26 cellular contexts compared by ENCODE assay signal in genomic region chr11:134438533-134438932, GRCh38. TPM values are rescaled to one million over a fixed set of nuclear protein-coding genes. Genes with fewer than 3 reads are reported as not detected.
"Had no signal": no experiment of that assay in that cellular context is flagged by ENCODE, and none has a peak within 500 bp of the region (broad histone marks: within the 10 kb centered on the region; RNA-seq: fewer than 3 reads in every experiment).

No MANE protein-coding gene starts in this region.

- H3K27ac Mint-ChIP-seq: activated B cell treated with CpG ODN at 0.5 μM for 24 hours; activated CD4-positive, alpha-beta T cell treated with anti-CD3 and anti-CD28 coated beads for 36 hours; activated naive CD4-positive, alpha-beta T cell treated with anti-CD3 and anti-CD28 coated beads for 36 hours; activated naive CD8-positive, alpha-beta T cell treated with anti-CD3 and anti-CD28 coated beads, Interleukin-2, amount 10 ng/mL, durations not matched to agents 7 days and 5 days; activated T-helper 2 cell treated with anti-CD3 and anti-CD28 coated beads, Interferon-gamma antibody, Interleukin-2, Interleukin-4, amounts not matched to agents 10 μg/mL and 5 μg/mL and 100 μg/mL, durations not matched to agents 14 hours and 24 hours and 36 hours; endodermal cell; progenitor cell of endocrine pancreas; stimulated activated effector memory CD8-positive, alpha-beta T cell treated with anti-CD3 and anti-CD28 coated beads, Interleukin-12 subunit alpha, Interleukin-12 subunit beta, amount 100 ng/mL, for 72 hours; T-helper 17 cell had no signal

- H3K4me3 Mint-ChIP-seq: activated B cell treated with CpG ODN at 0.5 μM for 24 hours; activated CD4-positive, alpha-beta T cell treated with anti-CD3 and anti-CD28 coated beads for 36 hours; activated naive CD4-positive, alpha-beta T cell treated with anti-CD3 and anti-CD28 coated beads for 36 hours; activated naive CD8-positive, alpha-beta T cell treated with anti-CD3 and anti-CD28 coated beads, Interleukin-2, amount 10 ng/mL, durations not matched to agents 7 days and 5 days; activated T-cell treated with anti-CD3 and anti-CD28 coated beads, Interleukin-2, amount 50 U/mL, for 4 hours; endodermal cell; stimulated activated effector memory CD8-positive, alpha-beta T cell treated with anti-CD3 and anti-CD28 coated beads, Interleukin-12 subunit alpha, Interleukin-12 subunit beta, amount 100 ng/mL, for 72 hours; stimulated activated naive CD8-positive, alpha-beta T cell treated with anti-CD3 and anti-CD28 coated beads, Interleukin-15, amount 100 ng/mL, for 72 hours; T-helper 17 cell had no signal

- H3K9me3 Mint-ChIP-seq: activated B cell treated with CpG ODN at 0.5 μM for 24 hours; activated naive CD4-positive, alpha-beta T cell treated with anti-CD3 and anti-CD28 coated beads for 36 hours; activated naive CD8-positive, alpha-beta T cell treated with anti-CD3 and anti-CD28 coated beads, Interleukin-2, amount 10 ng/mL, durations not matched to agents 7 days and 5 days; stimulated activated effector memory CD8-positive, alpha-beta T cell treated with anti-CD3 and anti-CD28 coated beads, Interleukin-12 subunit alpha, Interleukin-12 subunit beta, amount 100 ng/mL, for 72 hours had no signal

- ATAC-seq: activated CD4-positive, alpha-beta T cell treated with anti-CD3 and anti-CD28 coated beads for 36 hours; activated T-cell treated with anti-CD3 and anti-CD28 coated beads, Interleukin-2, amount 50 U/mL, for 4 hours; gastrocnemius medialis; left lung; stimulated activated naive CD8-positive, alpha-beta T cell treated with anti-CD3 and anti-CD28 coated beads, Interleukin-15, amount 100 ng/mL, for 72 hours; T-helper 17 cell had no signal

- H3K4me3 ChIP-seq: coronary artery, esophagus squamous epithelium, gastrocnemius medialis, heart left ventricle, left lung, right atrium auricular region, suprapubic skin, tibial nerve had no signal

- H3K27ac ChIP-seq: coronary artery, esophagus squamous epithelium, gastrocnemius medialis, heart left ventricle, left lung, right atrium auricular region, suprapubic skin, tibial nerve had no signal

- H3K4me1 ChIP-seq: esophagus squamous epithelium, gastrocnemius medialis, heart left ventricle, left lung, right atrium auricular region, suprapubic skin, tibial nerve had no signal

- H3K9me3 ChIP-seq: esophagus squamous epithelium, gastrocnemius medialis, heart left ventricle, left lung, right atrium auricular region, suprapubic skin, tibial nerve had no signal

- H3K4me1 Mint-ChIP-seq: activated B cell treated with CpG ODN at 0.5 μM for 24 hours; activated CD4-positive, alpha-beta T cell treated with anti-CD3 and anti-CD28 coated beads for 36 hours; activated naive CD8-positive, alpha-beta T cell treated with anti-CD3 and anti-CD28 coated beads, Interleukin-2, amount 10 ng/mL, durations not matched to agents 7 days and 5 days; endodermal cell; stimulated activated naive CD8-positive, alpha-beta T cell treated with anti-CD3 and anti-CD28 coated beads, Interleukin-15, amount 100 ng/mL, for 72 hours had no signal

- H3K36me3 ChIP-seq: esophagus squamous epithelium, gastrocnemius medialis, heart left ventricle, left lung, right atrium auricular region, suprapubic skin, tibial nerve had no signal

- H3K27me3 ChIP-seq: right atrium auricular region, tibial nerve had no signal

- DNase-seq: activated B cell treated with CpG ODN at 0.5 μM for 24 hours; activated CD4-positive, alpha-beta T cell treated with anti-CD3 and anti-CD28 coated beads, Interleukin-2, amount 50 U/mL, for 4 hours; activated CD8-positive, alpha-beta memory T cell treated with anti-CD3 and anti-CD28 coated beads, Interleukin-2, amount 50 U/mL, for 48 hours; activated naive CD4-positive, alpha-beta T cell treated with anti-CD3 and anti-CD28 coated beads for 36 hours; activated naive CD8-positive, alpha-beta T cell treated with anti-CD3 and anti-CD28 coated beads, Interleukin-2, amount 10 ng/mL, durations not matched to agents 7 days and 5 days; activated T-cell treated with anti-CD3 and anti-CD28 coated beads, Interleukin-2, amount 50 U/mL, for 4 hours; amniotic stem cell; endodermal cell; esophagus squamous epithelium; gastrocnemius medialis; heart left ventricle; islet precursor cell; left lung; mammary epithelial cell; stimulated activated CD4-positive, alpha-beta T cell treated with anti-CD3 and anti-CD28 coated beads, Interleukin-2, amount 100 ng/mL, for 24 hours; stimulated activated naive CD8-positive, alpha-beta T cell treated with anti-CD3 and anti-CD28 coated beads, Interleukin-15, amount 100 ng/mL, for 72 hours; SW 1271; T-helper 17 cell had no signal

- H3K36me3 Mint-ChIP-seq: activated naive CD8-positive, alpha-beta T cell treated with anti-CD3 and anti-CD28 coated beads, Interleukin-2, amount 10 ng/mL, durations not matched to agents 7 days and 5 days; stimulated activated effector memory CD8-positive, alpha-beta T cell treated with anti-CD3 and anti-CD28 coated beads, Interleukin-12 subunit alpha, Interleukin-12 subunit beta, amount 100 ng/mL, for 72 hours had no signal

RNA-seq across cellular contexts. Expression of gene B3GAT1, which starts 26.5 kb away (rescaled TPM):
- total RNA-seq: activated B cell treated with CpG ODN at 0.5 μM for 24 hours had no signal
